17 cellular contexts compared by ENCODE assay signal in genomic region chr15:69955240-69955894, GRCh38.
DNase-seq lines count a peak whose midpoint lies in the region; ATAC-seq and TF ChIP-seq lines count a peak whose summit lies in the region.
"Had no signal": no experiment of that assay in that cellular context is flagged by ENCODE, and none has a peak within 500 bp of the region (broad histone marks: within the 10 kb centered on the region; RNA-seq: fewer than 3 reads in every experiment).

No MANE protein-coding gene starts in this region.

- H2AFZ ChIP-seq in IMR-90 (replicated peaks; ENCODE audit: low read length, poor library complexity) (peak overlapping the region; percentile 3), neural cell (ENCODE audit: low read depth, low read length) (no peak overlapping the region)

- TF ChIP-seq RAD21 in IMR-90 (IDR thresholded peaks at IDR 0.05; ENCODE audit: low read length): no peak
- TF ChIP-seq RAD21 in neural cell (conservative IDR thresholded peaks at IDR 0.05): no peak

- no peaks in the 10 kb centered on the region for H3K79me1 ChIP-seq in IMR-90 (ENCODE audit: low read depth in 1 of 2, low read length in 2 of 2)

- no peaks in the 10 kb centered on the region for H3K9me3 Mint-ChIP-seq in activated T-helper 17 cell treated with anti-CD3 and anti-CD28 coated beads, Interleukin-2, amount 50 U/mL, for 72 hours
- H3K9me3 Mint-ChIP-seq in activated CD8-positive, alpha-beta T cell treated with anti-CD3 and anti-CD28 coated beads for 36 hours: no peaks in the 10 kb centered on the region
- H3K9me3 Mint-ChIP-seq: CD14-positive monocyte had no signal

- no peaks in the 10 kb centered on the region for H3K9me2 ChIP-seq in DOHH2 (replicated peaks; ENCODE audit: control insufficient read depth, low read length)
- H3K9me2 ChIP-seq in neural cell (ENCODE audit: insufficient read depth, low read length): no peaks in the 10 kb centered on the region

- peak; percentile 34 for TF ChIP-seq EP300 in neural cell (conservative IDR thresholded peaks at IDR 0.05; ENCODE audit: poor library complexity, severe bottlenecking)

- in situ Hi-C loops in IMR-90 (cut with MboI; ENCODE audit: low sequenced_read_pairs): no loop called here

- H3K4me1 ChIP-seq in DOHH2 (ENCODE audit: control insufficient read depth, low read length) (peaks cover 26% of the 10 kb centered on the region), IMR-90 (ENCODE audit: control insufficient read depth, insufficient read depth, low read length) (peaks cover 3% of the 10 kb centered on the region; the same call in 1 of the 2 replicates), spleen (peaks cover 0 to 13% (median 0%) of the 10 kb centered on the region in 6 donors)

- peak; percentile 30 for TF ChIP-seq CTCF in DOHH2 (IDR thresholded peaks at IDR 0.05; ENCODE audit: low read depth, low read length, poor library complexity, severe bottlenecking)
- no peak for TF ChIP-seq CTCF in IMR-90 (conservative IDR thresholded peaks at IDR 0.05; ENCODE audit: low read depth, low read length)
- TF ChIP-seq CTCF in neural cell (IDR thresholded peaks at IDR 0.05; ENCODE audit: poor library complexity, severe bottlenecking): no peak
- TF ChIP-seq CTCF in activated CD8-positive, alpha-beta T cell treated with anti-CD3 and anti-CD28 coated beads for 36 hours (IDR thresholded peaks at IDR 0.05): no peak
- no peak for TF ChIP-seq CTCF in spleen (IDR thresholded peaks at IDR 0.05 in 8 of 11, conservative IDR thresholded peaks at IDR 0.05 in 3 of 11)

- H3K4me3 ChIP-seq in DOHH2 (ENCODE audit: low read length) (no peak overlapping the region), IMR-90 (ENCODE audit: insufficient read depth, low read depth, low read length) (no peak overlapping the region), neural cell (ENCODE audit: low read length) (no peak overlapping the region), spleen (peak overlapping the region in 1 of 8 donors; percentile 33)
- H3K4me3 ChIP-seq: SJSA1 had no signal

- H3K14ac ChIP-seq in IMR-90 (replicated peaks; ENCODE audit: low read depth, low read length): no peak overlapping the region

- H3K27ac Mint-ChIP-seq in activated T-helper 17 cell treated with anti-CD3 and anti-CD28 coated beads, Interleukin-2, amount 50 U/mL, for 72 hours: peak overlapping the region; percentile 28
- H3K27ac Mint-ChIP-seq in activated CD8-positive, alpha-beta T cell treated with anti-CD3 and anti-CD28 coated beads for 36 hours: no peak overlapping the region
- H3K27ac Mint-ChIP-seq: CD14-positive monocyte had no signal

- H4K8ac ChIP-seq in IMR-90 (ENCODE audit: low read depth in 2 of 2, low read length in 2 of 2): no peak overlapping the region

- H3K9ac ChIP-seq in IMR-90 (ENCODE audit: low read depth, low read length) (no peak overlapping the region), neural cell (ENCODE audit: low read length) (peak overlapping the region; percentile 7)

- no peaks in the 10 kb centered on the region for H3K4me1 Mint-ChIP-seq in activated T-helper 17 cell treated with anti-CD3 and anti-CD28 coated beads, Interleukin-2, amount 50 U/mL, for 72 hours
- H3K4me1 Mint-ChIP-seq in activated CD8-positive, alpha-beta T cell treated with anti-CD3 and anti-CD28 coated beads for 36 hours (ENCODE audit: low read depth): peaks cover 3% of the 10 kb centered on the region

- BruUV-seq in IMR-90 (replicated peaks; lab: Mats Ljungman, UMichigan): no TSS peak

- no peaks in the 10 kb centered on the region for H3K36me3 ChIP-seq in DOHH2 (ENCODE audit: control insufficient read depth, low read length)
- H3K36me3 ChIP-seq in IMR-90 (ENCODE audit: control insufficient read depth, insufficient read depth, low read length): no peaks in the 10 kb centered on the region
- H3K36me3 ChIP-seq in neural cell (ENCODE audit: insufficient read depth, low read length): no peaks in the 10 kb centered on the region
- H3K36me3 ChIP-seq in spleen: no peaks in the 10 kb centered on the region
- H3K36me3 ChIP-seq: SJSA1 had no signal

- H3K9me1 ChIP-seq in IMR-90 (ENCODE audit: insufficient read depth, low read length): no peaks in the 10 kb centered on the region

- H2AK9ac ChIP-seq in IMR-90 (replicated peaks; ENCODE audit: low read depth, low read length, poor library complexity): no peak overlapping the region

- H3K4ac ChIP-seq in IMR-90 (ENCODE audit: low read depth, low read length): no peak overlapping the region

- no peak overlapping the region for H2BK15ac ChIP-seq in IMR-90 (ENCODE audit: low read depth, low read length)

- H3K23ac ChIP-seq in IMR-90 (ENCODE audit: low read depth, low read length): no peak overlapping the region

- H3K27ac ChIP-seq in DOHH2 (ENCODE audit: low read depth, low read length): no peak overlapping the region
- H3K27ac ChIP-seq in IMR-90 (ENCODE audit: insufficient read depth, low read length): no peak overlapping the region
- peak overlapping the region; percentile 14 for H3K27ac ChIP-seq in neural cell (ENCODE audit: low read length)
- H3K27ac ChIP-seq in spleen: peak overlapping the region in 3 of 8 donors; percentile 60 to 73 (median 65)
- H3K27ac ChIP-seq: SJSA1 had no signal

- no peak for ATAC-seq in IMR-90 (ENCODE audit: low read depth)
- no peak for ATAC-seq in activated T-helper 17 cell treated with anti-CD3 and anti-CD28 coated beads, Interleukin-2, amount 50 U/mL, for 72 hours (replicated peaks)
- no peak for ATAC-seq in activated CD8-positive, alpha-beta T cell treated with anti-CD3 and anti-CD28 coated beads for 36 hours

- H3K79me2 ChIP-seq in DOHH2 (ENCODE audit: control insufficient read depth, low read length) (no peaks in the 10 kb centered on the region), neural cell (replicated peaks; ENCODE audit: insufficient read depth, low read length) (no peaks in the 10 kb centered on the region)

- no peak overlapping the region for H3K56ac ChIP-seq in IMR-90 (ENCODE audit: extremely low read depth, insufficient read depth, low read length)

- intact Hi-C loops in IMR-90 (cut with micrococcal nuclease): no loop called here
- intact Hi-C loops in activated CD8-positive, alpha-beta T cell treated with anti-CD3 and anti-CD28 coated beads for 36 hours (cut with micrococcal nuclease): no loop called here
- intact Hi-C loops in spleen (cut with DNase I; ENCODE audit: low total_unique reads): no loop called here

- H3K4me3 Mint-ChIP-seq in activated T-helper 17 cell treated with anti-CD3 and anti-CD28 coated beads, Interleukin-2, amount 50 U/mL, for 72 hours: no peak overlapping the region
- no peak overlapping the region for H3K4me3 Mint-ChIP-seq in activated CD8-positive, alpha-beta T cell treated with anti-CD3 and anti-CD28 coated beads for 36 hours
- H3K4me3 Mint-ChIP-seq: CD14-positive monocyte had no signal

- peaks cover 4% of the 10 kb centered on the region for H3K27me3 Mint-ChIP-seq in activated T-helper 17 cell treated with anti-CD3 and anti-CD28 coated beads, Interleukin-2, amount 50 U/mL, for 72 hours
- no peaks in the 10 kb centered on the region for H3K27me3 Mint-ChIP-seq in activated CD8-positive, alpha-beta T cell treated with anti-CD3 and anti-CD28 coated beads for 36 hours

- TF ChIP-seq POLR2A in IMR-90 (IDR thresholded peaks at IDR 0.05; ENCODE audit: low read depth, low read length) (no peak), spleen (IDR thresholded peaks at IDR 0.05) (no peak)

- no peaks in the 10 kb centered on the region for H3K36me3 Mint-ChIP-seq in activated T-helper 17 cell treated with anti-CD3 and anti-CD28 coated beads, Interleukin-2, amount 50 U/mL, for 72 hours (ENCODE audit: low read depth)
- H3K36me3 Mint-ChIP-seq in activated CD8-positive, alpha-beta T cell treated with anti-CD3 and anti-CD28 coated beads for 36 hours (ENCODE audit: low read depth): no peaks in the 10 kb centered on the region
- H3K36me3 Mint-ChIP-seq: CD14-positive monocyte had no signal

- no peak overlapping the region for H3K4me2 ChIP-seq in DOHH2 (ENCODE audit: low read length)
- no peak overlapping the region for H3K4me2 ChIP-seq in IMR-90 (ENCODE audit: low read depth, low read length)
- no peak overlapping the region for H3K4me2 ChIP-seq in neural cell (ENCODE audit: low read length)

- H3F3A ChIP-seq in DOHH2 (ENCODE audit: control insufficient read depth, insufficient read depth): no peaks in the 10 kb centered on the region
- H3F3A ChIP-seq in neural cell (ENCODE audit: insufficient read depth, low read length, poor library complexity, severe bottlenecking): no peaks in the 10 kb centered on the region

- DNase-seq in IMR-90: no peak
- DNase-seq in activated CD8-positive, alpha-beta T cell treated with anti-CD3 and anti-CD28 coated beads for 36 hours: no peak
- no peak for DNase-seq in spleen
- DNase-seq in HuH-7.5 (ENCODE audit: low spot score): no peak
- no peak for DNase-seq in midbrain (lab: John Stamatoyannopoulos, UW)
- DNase-seq: KBM-7, NCI-H1092 treated with DMSO at 0.1 percent for 48 hours, NCI-H1436 treated with DMSO at 0.1 percent for 48 hours, NCI-H1930, NCI-H226, NCI-H510A treated with DMSO at 0.1 percent for 48 hours, NCI-H748 treated with DMSO at 0.1 percent for 48 hours had no signal

- no peak overlapping the region for H4K91ac ChIP-seq in IMR-90 (ENCODE audit: insufficient read depth, low read depth, low read length)

- H3K27me3 ChIP-seq in DOHH2 (ENCODE audit: control insufficient read depth, low read length) (no peaks in the 10 kb centered on the region), IMR-90 (ENCODE audit: control insufficient read depth, insufficient read depth, low read length) (peaks cover 34% of the 10 kb centered on the region), neural cell (ENCODE audit: insufficient read depth, low read depth, low read length) (no peaks in the 10 kb centered on the region), spleen (replicated peaks in 1 of 7) (peaks cover 0 to 12% (median 0%) of the 10 kb centered on the region in 7 donors)
- H3K27me3 ChIP-seq: SJSA1 had no signal

- H2BK20ac ChIP-seq in IMR-90 (ENCODE audit: low read depth, low read length): no peak overlapping the region

- POLR2A ChIA-PET in IMR-90 (lab: Charles Lee; ENCODE audit: unreplicated experiment): no interaction called here
- POLR2A ChIA-PET in activated CD8-positive, alpha-beta T cell treated with anti-CD3 and anti-CD28 coated beads for 36 hours (lab: Charles Lee): no interaction called here

- H4K5ac ChIP-seq in IMR-90 (ENCODE audit: low read depth, low read length): no peak overlapping the region

- H2BK5ac ChIP-seq in IMR-90 (ENCODE audit: low read depth, low read length, poor library complexity, severe bottlenecking): no peak overlapping the region

- H2BK120ac ChIP-seq in IMR-90 (ENCODE audit: low read depth, low read length): no peak overlapping the region

- H3K18ac ChIP-seq in IMR-90 (ENCODE audit: low read depth, low read length): no peak overlapping the region

- dilution Hi-C loops in IMR-90 (cut with HindIII; ENCODE audit: low sequenced_read_pairs, unreplicated experiment): no loop called here

- CTCF ChIA-PET in IMR-90 (lab: Yijun Ruan, JAX): no interaction called here
- CTCF ChIA-PET in activated CD8-positive, alpha-beta T cell treated with anti-CD3 and anti-CD28 coated beads for 36 hours (lab: Charles Lee): no interaction called here

- WGBS in IMR-90 (ENCODE audit: extremely low coverage in 2 of 2, insufficient read length in 1 of 2), 2 experiments: 49% methylated on average over 3 of the region's 9 CpGs; no CpG with 5 or more reads in 1 of the 2 experiments
- WGBS in spleen, 5 donors: 80 to 85% (median 81%) methylated on average over 6 to 9 of the region's 9 CpGs

- H4K20me1 ChIP-seq in DOHH2 (ENCODE audit: control insufficient read depth, insufficient read depth, low read depth, low read length): no peaks in the 10 kb centered on the region
- no peaks in the 10 kb centered on the region for H4K20me1 ChIP-seq in IMR-90 (ENCODE audit: insufficient read depth, low read length)
- no peaks in the 10 kb centered on the region for H4K20me1 ChIP-seq in neural cell (ENCODE audit: insufficient read depth)

- H2AK5ac ChIP-seq in IMR-90 (ENCODE audit: low read depth, low read length): no peak overlapping the region

- H3K9me3 ChIP-seq in DOHH2 (ENCODE audit: control insufficient read depth, insufficient read depth, low read length) (no peaks in the 10 kb centered on the region), IMR-90 (ENCODE audit: control insufficient read depth, insufficient read depth, low read length) (no peaks in the 10 kb centered on the region), neural cell (ENCODE audit: low read length) (no peaks in the 10 kb centered on the region), spleen (no peaks in the 10 kb centered on the region)
- H3K9me3 ChIP-seq: SJSA1 had no signal
